27 cellular contexts compared by ENCODE assay signal in the genomic region with DNA sequence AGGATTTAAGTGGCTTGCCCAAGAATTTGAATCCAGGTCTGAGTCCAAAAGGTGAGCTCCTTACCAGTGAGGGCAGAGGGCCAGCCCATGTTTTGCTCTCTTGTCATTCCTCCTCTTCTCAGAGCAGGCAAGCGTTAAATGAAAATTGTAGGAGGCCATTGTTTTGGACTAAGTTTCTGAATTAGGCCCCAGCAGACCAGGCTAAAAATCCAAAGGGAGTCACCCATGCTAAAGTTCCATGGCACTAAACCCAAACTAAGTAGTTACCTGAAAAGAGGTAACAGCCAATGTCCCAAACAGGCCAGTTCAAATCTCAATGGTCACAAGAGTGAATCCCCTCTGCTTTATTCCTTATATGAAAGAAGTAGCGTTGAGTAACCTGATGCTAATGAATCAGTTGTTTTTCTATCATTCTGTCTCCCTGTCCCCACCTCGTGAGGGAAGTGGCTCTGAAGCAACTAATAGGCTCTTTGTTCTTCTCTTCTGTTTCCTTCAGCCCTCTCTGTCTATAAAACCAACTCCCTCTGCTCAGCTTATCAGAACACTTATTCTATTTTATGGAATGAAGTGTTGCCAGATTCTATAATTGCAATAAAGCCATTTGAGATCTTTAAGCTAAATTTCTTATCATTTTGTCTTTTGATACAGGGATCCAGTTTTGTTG. TPM values are rescaled to one million over a fixed set of nuclear protein-coding genes. Genes with fewer than 3 reads are reported as not detected.
DNase-seq lines count a peak whose midpoint lies in the region; ATAC-seq and TF ChIP-seq lines count a peak whose summit lies in the region.
"Had no signal": no experiment of that assay in that cellular context is flagged by ENCODE, and none has a peak within 500 bp of the region (broad histone marks: within the 10 kb centered on the region; RNA-seq: fewer than 3 reads in every experiment).

No MANE protein-coding gene starts in this region.

- H3K79me2 ChIP-seq in OCI-LY7 (ENCODE audit: insufficient read depth, low read depth, low read length) = no peaks in the 10 kb centered on the region
- H3K79me2 ChIP-seq: parathyroid adenoma had no signal

- POLR2A ChIA-PET in CD4-positive, alpha-beta T cell (lab: Charles Lee) = no interaction called here
- POLR2A ChIA-PET in OCI-LY7 (lab: Charles Lee) = interaction anchor here (0.5 to 1.4 kb wide), 4 partner anchors 39 to 261 kb away, joined by 3 to 5 read pairs (median 4); no protein-coding TSS in a partner anchor

- no peak overlapping the region for H3K27ac Mint-ChIP-seq in CD4-positive, alpha-beta T cell
- H3K27ac Mint-ChIP-seq: CD4-positive, alpha-beta memory T cell; nephron progenitor cell had no signal

- peaks cover under 1% of the 10 kb centered on the region for H3K27me3 Mint-ChIP-seq in CD4-positive, alpha-beta T cell

- no peak overlapping the region for H3K27ac ChIP-seq in CD4-positive, alpha-beta T cell (ENCODE audit: low read depth, low read length)
- peak overlapping the region; percentile 38 for H3K27ac ChIP-seq in OCI-LY7 (ENCODE audit: low read depth, low read length, poor library complexity, severe bottlenecking)
- H3K27ac ChIP-seq in dorsolateral prefrontal cortex = peak overlapping the region in 49 of 59 donors; percentile 1 to 99 (median 77)
- H3K27ac ChIP-seq in testis = peak overlapping the region; percentile 41 to 95
- H3K27ac ChIP-seq: brain microvascular endothelial cell, KMS-11, parathyroid adenoma, right atrium auricular region, SJSA1 had no signal

- 58 to 60% methylated on average over 3 of the region's 3 CpGs for WGBS in testis, 2 donors

- H3K4me1 Mint-ChIP-seq in CD4-positive, alpha-beta T cell (ENCODE audit: low read depth) = peaks cover 6% of the 10 kb centered on the region

- no peaks in the 10 kb centered on the region for H3K27me3 ChIP-seq in CD4-positive, alpha-beta T cell (ENCODE audit: control insufficient read depth, insufficient read depth, low read length)
- H3K27me3 ChIP-seq in dorsolateral prefrontal cortex (no peaks in the 10 kb centered on the region), testis (no peaks in the 10 kb centered on the region)
- H3K27me3 ChIP-seq: brain microvascular endothelial cell, right atrium auricular region, SJSA1 had no signal

- H3K9me3 Mint-ChIP-seq in CD4-positive, alpha-beta T cell = no peaks in the 10 kb centered on the region
- H3K9me3 Mint-ChIP-seq: CD4-positive, alpha-beta memory T cell; nephron progenitor cell had no signal

- no peaks in the 10 kb centered on the region for H3K36me3 ChIP-seq in OCI-LY7 (ENCODE audit: insufficient read depth, low read length)
- H3K36me3 ChIP-seq in testis (ENCODE audit: low read depth, missing control alignments) = no peaks in the 10 kb centered on the region
- H3K36me3 ChIP-seq: brain microvascular endothelial cell, HAP-1, right atrium auricular region, SJSA1 had no signal

- intact Hi-C loops in CD4-positive, alpha-beta T cell (cut with DNase I, micrococcal nuclease) = loop anchor here (10.0 kb wide), 2 partner anchors 64 to 976 kb away; a partner anchor contains a TSS
- intact Hi-C loops in OCI-LY7 (cut with micrococcal nuclease; ENCODE audit: unreplicated experiment) (no loop called here), dorsolateral prefrontal cortex (cut with DNase I) (loop anchor here in 1 of 2 donors (5.0 kb wide), 1 partner anchor 62 kb away; a partner anchor contains a TSS), testis (cut with DNase I; ENCODE audit: low total_unique reads) (no loop called here)

- no peak for DNase-seq in CD4-positive, alpha-beta T cell
- DNase-seq in OCI-LY7 (ENCODE audit: low spot score) = no peak
- DNase-seq in dorsolateral prefrontal cortex = no peak
- peak; percentile 36 for DNase-seq in testis
- no peak for DNase-seq in cerebellar nuclear complex (lab: John Stamatoyannopoulos, UW)
- DNase-seq in NCI-H524 (lab: John Stamatoyannopoulos, UW) = no peak
- no peak for DNase-seq in DMS153 treated with DMSO at 0.1 percent for 48 hours (lab: John Stamatoyannopoulos, UW; ENCODE audit: unreplicated experiment)
- DNase-seq: activated CD4-positive, alpha-beta T cell treated with anti-CD3 and anti-CD28 coated beads, Interleukin-2, amount 50 U/mL, for 48 hours; activated CD8-positive, alpha-beta memory T cell treated with anti-CD3 and anti-CD28 coated beads, Interleukin-2, amount 50 U/mL, for 4 hours; activated naive CD4-positive, alpha-beta T cell treated with anti-CD3 and anti-CD28 coated beads, Interleukin-2, amount 50 U/mL, for 16 hours; amniotic stem cell; brain microvascular endothelial cell; CD4-positive, alpha-beta memory T cell; DMS53; effector memory CD4-positive, alpha-beta T cell; mucosa of descending colon; NCI-H1694; NCI-H510A treated with DMSO at 0.1 percent for 48 hours; nephron progenitor cell; stimulated activated CD4-positive, alpha-beta T cell treated with anti-CD3 and anti-CD28 coated beads, Interleukin-2, amount 100 ng/mL, for 24 hours; T-helper 1 cell had no signal

- peak overlapping the region; percentile 88 for H3K4me2 ChIP-seq in OCI-LY7 (ENCODE audit: low read length)
- H3K4me2 ChIP-seq: KMS-11 had no signal

- peak overlapping the region; percentile 44 for H3K4me3 Mint-ChIP-seq in CD4-positive, alpha-beta T cell
- H3K4me3 Mint-ChIP-seq: nephron progenitor cell had no signal

- H3K4me1 ChIP-seq in OCI-LY7 (ENCODE audit: insufficient read depth, low read length, poor library complexity, severe bottlenecking) (peaks cover 38% of the 10 kb centered on the region), testis (peaks cover 25% of the 10 kb centered on the region)
- H3K4me1 ChIP-seq: HAP-1 had no signal

- no peaks in the 10 kb centered on the region for H3K36me3 Mint-ChIP-seq in CD4-positive, alpha-beta T cell (ENCODE audit: low read depth)
- H3K36me3 Mint-ChIP-seq: CD4-positive, alpha-beta memory T cell had no signal

- no peak for TF ChIP-seq CTCF in CD4-positive, alpha-beta T cell (IDR thresholded peaks at IDR 0.05)
- TF ChIP-seq CTCF in OCI-LY7 (conservative IDR thresholded peaks at IDR 0.05; ENCODE audit: low read length) (no peak), dorsolateral prefrontal cortex (IDR thresholded peaks at IDR 0.05 in 54 of 56, conservative IDR thresholded peaks at IDR 0.05 in 2 of 56; ENCODE audit: low read depth in 1 of 56, partially characterized antibody in 56 of 56) (no peak), testis (IDR thresholded peaks at IDR 0.05) (no peak)

- no peak for TF ChIP-seq POLR2A in testis (IDR thresholded peaks at IDR 0.05)

- no peaks in the 10 kb centered on the region for H4K20me1 ChIP-seq in OCI-LY7 (ENCODE audit: insufficient read depth, low read length)

- H3K4me3 ChIP-seq in OCI-LY7 (ENCODE audit: low read depth, low read length, poor library complexity, severe bottlenecking) (peak overlapping the region; percentile 35), dorsolateral prefrontal cortex (no peak overlapping the region), testis (no peak overlapping the region)
- H3K4me3 ChIP-seq: HAP-1, mucosa of descending colon, right atrium auricular region, SJSA1 had no signal

- no peak for ATAC-seq in CD4-positive, alpha-beta T cell (ENCODE audit: poor library complexity)
- ATAC-seq: activated CD4-positive, CD25-positive, alpha-beta regulatory T cell treated with anti-CD3 and anti-CD28 coated beads, Interleukin-2, amount 50 U/mL, for 24 hours had no signal

- CTCF ChIA-PET in CD4-positive, alpha-beta T cell (lab: Charles Lee) = no interaction called here
- CTCF ChIA-PET in OCI-LY7 (lab: Charles Lee; ENCODE audit: unreplicated experiment) = interaction anchor here (0.5 to 1.0 kb wide), 2 partner anchors 62 to 83 kb away, joined by 3 to 6 read pairs; no protein-coding TSS in a partner anchor

- no peaks in the 10 kb centered on the region for H3K9me3 ChIP-seq in CD4-positive, alpha-beta T cell (ENCODE audit: control insufficient read depth, low read length)
- H3K9me3 ChIP-seq in OCI-LY7 (ENCODE audit: low read length) (no peaks in the 10 kb centered on the region), testis (no peaks in the 10 kb centered on the region)
- H3K9me3 ChIP-seq: HAP-1, mucosa of descending colon, right atrium auricular region, SJSA1 had no signal

- H3K9me2 ChIP-seq in OCI-LY7 (ENCODE audit: insufficient read depth, low read length) = no peaks in the 10 kb centered on the region

- no peak overlapping the region; the same call in 1 of the 2 replicates for H2AFZ ChIP-seq in OCI-LY7 (ENCODE audit: low read length)
- H2AFZ ChIP-seq: parathyroid adenoma had no signal

- BruUV-seq in OCI-LY7 (replicated peaks; lab: Mats Ljungman, UMichigan) = no TSS peak

RNA-seq across cellular contexts. Expression of a gene that starts 17.5 kb away (rescaled TPM):
- total RNA-seq in CD4-positive, alpha-beta T cell = 1 to 10 TPM; 4.6 to 5.2 TPM
- total RNA-seq in OCI-LY7 (2014; rRNA removed; shearing (Covaris generic)) = 0.33 and 0.92 TPM in 2 replicates
- 8.1 and 9.9 TPM in 2 replicates for total RNA-seq in OCI-LY7 (2022)
- 10 to 100 TPM in 60 of 120 experiments, 1 to 10 TPM in 60; 4.3 to 25.8 (median 10.1) TPM for total RNA-seq in dorsolateral prefrontal cortex
- 100 to 1,000 TPM in 1 of 2 donors, 10 to 100 TPM in 1; 81.7 to 125 TPM for total RNA-seq in testis
- polyA plus RNA-seq in testis (ENCODE audit: insufficient read depth, low read depth, low replicate concordance) = 29.8 TPM

Comparison
In these comparisons a context has a peak if more than half of its experiments do, and no peak if none do; other contexts are left out.
1. intact Hi-C loops: an anchor here in CD4-positive, alpha-beta T cell (10.0 kb wide); none called in OCI-LY7 and testis.